Comparison of ENCODE assay signal across 17 cellular contexts in genomic region chr15:80785811-80786354, GRCh38. TPM values are rescaled to one million over a fixed set of nuclear protein-coding genes. Genes with fewer than 3 reads are reported as not detected.
DNase-seq lines count a peak whose midpoint lies in the region; ATAC-seq and TF ChIP-seq lines count a peak whose summit lies in the region.
"Had no signal": no experiment of that assay in that cellular context is flagged by ENCODE, and none has a peak within 500 bp of the region (broad histone marks: within the 10 kb centered on the region; RNA-seq: fewer than 3 reads in every experiment).

No MANE protein-coding gene starts in this region.

- peaks cover 53% of the 10 kb centered on the region for H3K36me3 ChIP-seq in BJ (ENCODE audit: control insufficient read depth, insufficient read depth, low read length)
- H3K36me3 ChIP-seq in IMR-90 (ENCODE audit: control insufficient read depth, insufficient read depth, low read length) = peaks cover 62% of the 10 kb centered on the region
- no peaks in the 10 kb centered on the region for H3K36me3 ChIP-seq in hepatocyte (replicated peaks; ENCODE audit: insufficient read depth, low read depth)

- H2AFZ ChIP-seq in IMR-90 (replicated peaks; ENCODE audit: low read length, poor library complexity) (no peak overlapping the region), hepatocyte (no peak overlapping the region)

- H4K8ac ChIP-seq in IMR-90 (ENCODE audit: low read depth in 2 of 2, low read length in 2 of 2) = no peak overlapping the region

- dilution Hi-C loops in IMR-90 (cut with HindIII; ENCODE audit: low sequenced_read_pairs, unreplicated experiment) = no loop called here

- in situ Hi-C loops in IMR-90 (cut with MboI; ENCODE audit: low sequenced_read_pairs) = no loop called here

- no peak overlapping the region for H3K56ac ChIP-seq in IMR-90 (ENCODE audit: extremely low read depth, insufficient read depth, low read length)

- no peak overlapping the region for H3K9ac ChIP-seq in IMR-90 (ENCODE audit: low read depth, low read length)

- POLR2A ChIA-PET in BJ (lab: Charles Lee) (interaction anchor here (0.6 kb wide), 1 partner anchor 308 kb away, joined by 5 read pairs; no protein-coding TSS in a partner anchor), IMR-90 (lab: Charles Lee; ENCODE audit: unreplicated experiment) (no interaction called here)

- no peaks in the 10 kb centered on the region for H3K9me2 ChIP-seq in hepatocyte (replicated peaks; ENCODE audit: insufficient read depth)

- H3K27me3 ChIP-seq in BJ (ENCODE audit: control insufficient read depth, insufficient read depth, low read length) = no peaks in the 10 kb centered on the region
- H3K27me3 ChIP-seq in IMR-90 (ENCODE audit: control insufficient read depth, insufficient read depth, low read length) = no peaks in the 10 kb centered on the region
- peaks cover 19% of the 10 kb centered on the region for H3K27me3 ChIP-seq in hepatocyte

- peaks cover 11% of the 10 kb centered on the region for H3K9me1 ChIP-seq in IMR-90 (ENCODE audit: insufficient read depth, low read length)

- no peak overlapping the region for H2AK5ac ChIP-seq in IMR-90 (ENCODE audit: low read depth, low read length)

- no peaks in the 10 kb centered on the region for H3K9me3 Mint-ChIP-seq in activated T-helper 2 cell treated with anti-CD3 and anti-CD28 coated beads, Interferon-gamma antibody, Interleukin-2, Interleukin-4, amounts not matched to agents 10 μg/mL and 5 μg/mL and 100 μg/mL, durations not matched to agents 14 hours and 24 hours and 36 hours
- no peaks in the 10 kb centered on the region for H3K9me3 Mint-ChIP-seq in osteocyte (ENCODE audit: unreplicated experiment)
- H3K9me3 Mint-ChIP-seq: CD4-positive, alpha-beta T cell had no signal

- H3K18ac ChIP-seq in IMR-90 (ENCODE audit: low read depth, low read length) = no peak overlapping the region

- H3K4me1 Mint-ChIP-seq in activated T-helper 2 cell treated with anti-CD3 and anti-CD28 coated beads, Interferon-gamma antibody, Interleukin-2, Interleukin-4, amounts not matched to agents 10 μg/mL and 5 μg/mL and 100 μg/mL, durations not matched to agents 14 hours and 24 hours and 36 hours (ENCODE audit: low read depth) = peaks cover 62% of the 10 kb centered on the region
- peaks cover 89% of the 10 kb centered on the region for H3K4me1 Mint-ChIP-seq in osteocyte (ENCODE audit: unreplicated experiment)

- no peak overlapping the region for H2BK20ac ChIP-seq in IMR-90 (ENCODE audit: low read depth, low read length)

- H3K4me2 ChIP-seq in IMR-90 (ENCODE audit: low read depth, low read length) (no peak overlapping the region; the same call in 1 of the 2 replicates), hepatocyte (no peak overlapping the region)

- H3K79me1 ChIP-seq in IMR-90 (ENCODE audit: low read depth in 1 of 2, low read length in 2 of 2) = peaks cover 6 to 56% of the 10 kb centered on the region in 2 experiments; a peak in 3 of 4 replicates

- DNase-seq in BJ (ENCODE audit: low read depth) (no peak), IMR-90 (no peak), osteocyte (ENCODE audit: extremely low spot score, unreplicated experiment) (no peak), hepatocyte (ENCODE audit: low spot score) (no peak), cerebellum (ENCODE audit: low spot score) (no peak)
- peak; percentile 41 for DNase-seq in activated T-helper 2 cell treated with anti-CD3 and anti-CD28 coated beads, Interferon-gamma antibody, Interleukin-2, Interleukin-4, amounts not matched to agents 10 μg/mL and 5 μg/mL and 100 μg/mL, durations not matched to agents 14 hours and 24 hours and 36 hours (ENCODE audit: low spot score)
- DNase-seq: C1 segment of cervical spinal cord; Calu3; CD4-positive, alpha-beta T cell; DMS 273 treated with DMSO at 0.1 percent for 48 hours; HCEC 1CT had no signal

- no peak overlapping the region for H3K4ac ChIP-seq in IMR-90 (ENCODE audit: low read depth, low read length)

- H3K9me3 ChIP-seq in IMR-90 (ENCODE audit: control insufficient read depth, insufficient read depth, low read length) (no peaks in the 10 kb centered on the region), hepatocyte (ENCODE audit: low read depth) (no peaks in the 10 kb centered on the region)

- no peak overlapping the region for H2BK120ac ChIP-seq in IMR-90 (ENCODE audit: low read depth, low read length)

- intact Hi-C loops in IMR-90 (cut with micrococcal nuclease) = no loop called here
- intact Hi-C loops in activated T-helper 2 cell treated with anti-CD3 and anti-CD28 coated beads, Interferon-gamma antibody, Interleukin-2, Interleukin-4, amounts not matched to agents 10 μg/mL and 5 μg/mL and 100 μg/mL, durations not matched to agents 14 hours and 24 hours and 36 hours (cut with micrococcal nuclease) = loop anchor here (1.0 to 5.0 kb wide), 2 partner anchors 18 to 74 kb away; no protein-coding TSS in a partner anchor

- peaks cover 26% of the 10 kb centered on the region for H3K4me1 ChIP-seq in IMR-90 (ENCODE audit: control insufficient read depth, insufficient read depth, low read length)
- peaks cover under 1% of the 10 kb centered on the region for H3K4me1 ChIP-seq in hepatocyte (ENCODE audit: insufficient read depth)

- no peak overlapping the region for H3K4me3 Mint-ChIP-seq in activated T-helper 2 cell treated with anti-CD3 and anti-CD28 coated beads, Interferon-gamma antibody, Interleukin-2, Interleukin-4, amounts not matched to agents 10 μg/mL and 5 μg/mL and 100 μg/mL, durations not matched to agents 14 hours and 24 hours and 36 hours (ENCODE audit: low read depth)
- H3K4me3 Mint-ChIP-seq in osteocyte (ENCODE audit: unreplicated experiment) = peak overlapping the region; percentile 28
- H3K4me3 Mint-ChIP-seq: CD4-positive, alpha-beta T cell had no signal

- no peak overlapping the region for H3K14ac ChIP-seq in IMR-90 (replicated peaks; ENCODE audit: low read depth, low read length)

- no peak overlapping the region for H2BK5ac ChIP-seq in IMR-90 (ENCODE audit: low read depth, low read length, poor library complexity, severe bottlenecking)

- TF ChIP-seq POLR2A in IMR-90 (IDR thresholded peaks at IDR 0.05; ENCODE audit: low read depth, low read length) = no peak

- peak overlapping the region; percentile 43; the same call in 1 of the 2 replicates for H3K23ac ChIP-seq in IMR-90 (ENCODE audit: low read depth, low read length)

- H4K20me1 ChIP-seq in IMR-90 (ENCODE audit: insufficient read depth, low read length) = peaks cover 85% of the 10 kb centered on the region
- H4K20me1 ChIP-seq in hepatocyte (ENCODE audit: insufficient read depth, poor library complexity, severe bottlenecking) = no peaks in the 10 kb centered on the region

- H2BK15ac ChIP-seq in IMR-90 (ENCODE audit: low read depth, low read length) = no peak overlapping the region

- no peak overlapping the region for H2AK9ac ChIP-seq in IMR-90 (replicated peaks; ENCODE audit: low read depth, low read length, poor library complexity)

- peak overlapping the region; percentile 8 for H3K27ac Mint-ChIP-seq in activated T-helper 2 cell treated with anti-CD3 and anti-CD28 coated beads, Interferon-gamma antibody, Interleukin-2, Interleukin-4, amounts not matched to agents 10 μg/mL and 5 μg/mL and 100 μg/mL, durations not matched to agents 14 hours and 24 hours and 36 hours
- H3K27ac Mint-ChIP-seq in osteocyte (ENCODE audit: unreplicated experiment) = no peak overlapping the region
- H3K27ac Mint-ChIP-seq: CD4-positive, alpha-beta T cell had no signal

- no peak overlapping the region for H4K5ac ChIP-seq in IMR-90 (ENCODE audit: low read depth, low read length)

- 60% methylated on average over 1 of the region's 5 CpGs; no CpG with 5 or more reads in 1 of the 2 experiments for WGBS in IMR-90 (ENCODE audit: extremely low coverage in 2 of 2, insufficient read length in 1 of 2), 2 experiments
- WGBS in hepatocyte (ENCODE audit: low lambda C conversion rate, missing lambda C conversion rate) = 95% methylated on average over 5 of the region's 5 CpGs

- CTCF ChIA-PET in BJ (lab: Yijun Ruan, JAX) (interaction anchor here (0.9 to 2.9 kb wide), 6 partner anchors 8 to 332 kb away, joined by 3 to 11 read pairs (median 4); no protein-coding TSS in a partner anchor), IMR-90 (lab: Yijun Ruan, JAX) (interaction anchor here (0.9 to 2.3 kb wide), 4 partner anchors 9 to 698 kb away, joined by 3 to 7 read pairs (median 4); no protein-coding TSS in a partner anchor)

- H3K27ac ChIP-seq in IMR-90 (ENCODE audit: insufficient read depth, low read length) (no peak overlapping the region), hepatocyte (no peak overlapping the region)

- peak overlapping the region; percentile 7 for H3K4me3 ChIP-seq in BJ (ENCODE audit: low read depth, low read length)
- no peak overlapping the region for H3K4me3 ChIP-seq in IMR-90 (ENCODE audit: insufficient read depth, low read depth, low read length)
- H3K4me3 ChIP-seq in hepatocyte = no peak overlapping the region
- H3K4me3 ChIP-seq: GM12878, K562 had no signal

- no peaks in the 10 kb centered on the region for H3K79me2 ChIP-seq in hepatocyte

- ATAC-seq in IMR-90 (ENCODE audit: low read depth) (no peak), GM18870 (IDR thresholded peaks at IDR 0.05; ENCODE audit: unreplicated experiment) (no peak)
- ATAC-seq: GM12878, HepG2, K562 had no signal

- H3K36me3 Mint-ChIP-seq in activated T-helper 2 cell treated with anti-CD3 and anti-CD28 coated beads, Interferon-gamma antibody, Interleukin-2, Interleukin-4, amounts not matched to agents 10 μg/mL and 5 μg/mL and 100 μg/mL, durations not matched to agents 14 hours and 24 hours and 36 hours (ENCODE audit: low read depth) = peaks cover 3% of the 10 kb centered on the region
- H3K36me3 Mint-ChIP-seq in osteocyte (ENCODE audit: unreplicated experiment) = peaks cover 82% of the 10 kb centered on the region

- no peak for TF ChIP-seq CTCF in BJ (IDR thresholded peaks at IDR 0.05; ENCODE audit: insufficient read depth, low read depth, low read length)
- TF ChIP-seq CTCF in IMR-90 (conservative IDR thresholded peaks at IDR 0.05; ENCODE audit: low read depth, low read length) = no peak
- TF ChIP-seq CTCF in osteocyte (IDR thresholded peaks at IDR 0.05) = no peak
- TF ChIP-seq CTCF in hepatocyte (IDR thresholded peaks at IDR 0.05; ENCODE audit: poor library complexity) = no peak

- H4K91ac ChIP-seq in IMR-90 (ENCODE audit: insufficient read depth, low read depth, low read length) = no peak overlapping the region

- peaks cover 31% of the 10 kb centered on the region for H3K27me3 Mint-ChIP-seq in activated T-helper 2 cell treated with anti-CD3 and anti-CD28 coated beads, Interferon-gamma antibody, Interleukin-2, Interleukin-4, amounts not matched to agents 10 μg/mL and 5 μg/mL and 100 μg/mL, durations not matched to agents 14 hours and 24 hours and 36 hours (ENCODE audit: low read depth)
- H3K27me3 Mint-ChIP-seq in osteocyte (ENCODE audit: unreplicated experiment) = no peaks in the 10 kb centered on the region

- no TSS peak for BruUV-seq in IMR-90 (replicated peaks; lab: Mats Ljungman, UMichigan)

- TF ChIP-seq RAD21 in IMR-90 (IDR thresholded peaks at IDR 0.05; ENCODE audit: low read length) = no peak

RNA-seq across cellular contexts. Expression of gene CEMIP, which starts 6.7 kb away (rescaled TPM):
- 497 and 725 TPM in 2 replicates for polyA plus RNA-seq in BJ (2011; rRNA removed)
- 369 and 383 TPM in 2 replicates for polyA minus RNA-seq in BJ (2011; rRNA and poly(A)+ RNA removed)
- total RNA-seq in IMR-90 (2012; rRNA removed) = 51.9 and 63.8 TPM in 2 replicates
- 66.9 and 78.0 TPM in 2 replicates for polyA plus RNA-seq in IMR-90 (2012; rRNA removed)
- polyA plus RNA-seq in IMR-90 (2012; cell fraction: cytosol; rRNA removed) = 64.2 and 87.8 TPM in 2 replicates
- polyA plus RNA-seq in IMR-90 (2012; cell fraction: nucleus; rRNA removed; ENCODE audit: low replicate concordance) = 112 and 211 TPM in 2 replicates
- 0.30 TPM in 1 of 2 replicates, not detected in the other for total RNA-seq in activated T-helper 2 cell treated with anti-CD3 and anti-CD28 coated beads, Interferon-gamma antibody, Interleukin-2, Interleukin-4, amounts not matched to agents 10 μg/mL and 5 μg/mL and 100 μg/mL, durations not matched to agents 14 hours and 24 hours and 36 hours
- total RNA-seq in osteocyte = 445 and 457 TPM in 2 replicates
- 2.1 and 2.3 TPM in 2 replicates for total RNA-seq in hepatocyte
- 3.5 and 4.4 TPM in 2 replicates for polyA plus RNA-seq in hepatocyte
- 7.1 TPM for total RNA-seq in cerebellum
- total RNA-seq: A673; CD4-positive, alpha-beta T cell; G401 had no signal
- polyA plus RNA-seq: K562 had no signal
